ENCODE assay signal across 1 cellular context in the genomic region with DNA sequence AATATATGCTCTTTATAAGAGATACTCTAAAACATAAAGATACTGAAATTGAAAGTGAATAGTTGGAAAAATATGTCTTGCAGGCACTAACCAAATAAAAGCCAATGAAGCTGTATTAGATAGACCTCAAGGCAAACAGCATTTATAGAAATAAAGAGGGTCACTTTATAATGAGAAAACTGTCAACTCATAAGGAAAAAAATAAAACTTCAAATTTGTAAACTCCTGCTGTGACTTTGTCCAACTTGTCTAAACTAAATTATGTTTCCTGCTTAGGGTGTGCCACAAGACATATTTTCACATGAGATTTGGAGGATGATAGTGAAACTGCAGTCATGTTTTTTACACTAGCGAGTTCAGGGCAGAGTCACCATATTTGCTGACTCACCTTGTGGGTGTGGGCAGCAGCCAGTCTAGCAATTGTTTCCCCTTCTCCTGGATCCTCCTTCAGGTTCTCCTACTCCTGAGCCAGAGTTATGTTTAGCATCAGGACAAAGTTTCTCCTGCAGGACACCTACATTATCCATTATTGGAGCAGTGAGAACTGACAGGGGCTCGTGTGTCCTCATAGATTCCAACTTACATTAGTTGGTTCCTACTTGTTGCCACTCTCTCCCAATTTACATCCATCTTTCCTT.
TF ChIP-seq lines count a peak whose summit lies in the region.

No MANE protein-coding gene starts in this region.

TF ChIP-seq in K562, 482 proteins besides CTCF, POLR2A, EP300 and RAD21 (continued from another document and continues in another):
- TF ChIP-seq NR2F6 (CRISPR knock-in tag; IDR thresholded peaks at IDR 0.05) = no peak
- TF ChIP-seq, protein P1, sequence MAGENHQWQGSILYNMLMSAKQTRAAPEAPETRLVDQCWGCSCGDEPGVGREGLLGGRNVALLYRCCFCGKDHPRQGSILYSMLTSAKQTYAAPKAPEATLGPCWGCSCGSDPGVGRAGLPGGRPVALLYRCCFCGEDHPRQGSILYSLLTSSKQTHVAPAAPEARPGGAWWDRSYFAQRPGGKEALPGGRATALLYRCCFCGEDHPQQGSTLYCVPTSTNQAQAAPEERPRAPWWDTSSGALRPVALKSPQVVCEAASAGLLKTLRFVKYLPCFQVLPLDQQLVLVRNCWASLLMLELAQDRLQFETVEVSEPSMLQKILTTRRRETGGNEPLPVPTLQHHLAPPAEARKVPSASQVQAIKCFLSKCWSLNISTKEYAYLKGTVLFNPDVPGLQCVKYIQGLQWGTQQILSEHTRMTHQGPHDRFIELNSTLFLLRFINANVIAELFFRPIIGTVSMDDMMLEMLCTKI (IDR thresholded peaks at IDR 0.05; ENCODE audit: partially characterized antibody) = no peak
- no peak for TF ChIP-seq U2AF2 (optimal IDR thresholded peaks at IDR 0.05; ENCODE audit: low read depth, low read length)
- peak; percentile 46; the same call in 1 of the 2 replicates for TF ChIP-seq KLF1 (tag; IDR thresholded peaks at IDR 0.05)
- TF ChIP-seq ARNT (IDR thresholded peaks at IDR 0.05) = no peak; a peak in 1 of 4 replicates
- TF ChIP-seq SOX6 (IDR thresholded peaks at IDR 0.05) = peak; percentile 91
- TF ChIP-seq, protein P2, sequence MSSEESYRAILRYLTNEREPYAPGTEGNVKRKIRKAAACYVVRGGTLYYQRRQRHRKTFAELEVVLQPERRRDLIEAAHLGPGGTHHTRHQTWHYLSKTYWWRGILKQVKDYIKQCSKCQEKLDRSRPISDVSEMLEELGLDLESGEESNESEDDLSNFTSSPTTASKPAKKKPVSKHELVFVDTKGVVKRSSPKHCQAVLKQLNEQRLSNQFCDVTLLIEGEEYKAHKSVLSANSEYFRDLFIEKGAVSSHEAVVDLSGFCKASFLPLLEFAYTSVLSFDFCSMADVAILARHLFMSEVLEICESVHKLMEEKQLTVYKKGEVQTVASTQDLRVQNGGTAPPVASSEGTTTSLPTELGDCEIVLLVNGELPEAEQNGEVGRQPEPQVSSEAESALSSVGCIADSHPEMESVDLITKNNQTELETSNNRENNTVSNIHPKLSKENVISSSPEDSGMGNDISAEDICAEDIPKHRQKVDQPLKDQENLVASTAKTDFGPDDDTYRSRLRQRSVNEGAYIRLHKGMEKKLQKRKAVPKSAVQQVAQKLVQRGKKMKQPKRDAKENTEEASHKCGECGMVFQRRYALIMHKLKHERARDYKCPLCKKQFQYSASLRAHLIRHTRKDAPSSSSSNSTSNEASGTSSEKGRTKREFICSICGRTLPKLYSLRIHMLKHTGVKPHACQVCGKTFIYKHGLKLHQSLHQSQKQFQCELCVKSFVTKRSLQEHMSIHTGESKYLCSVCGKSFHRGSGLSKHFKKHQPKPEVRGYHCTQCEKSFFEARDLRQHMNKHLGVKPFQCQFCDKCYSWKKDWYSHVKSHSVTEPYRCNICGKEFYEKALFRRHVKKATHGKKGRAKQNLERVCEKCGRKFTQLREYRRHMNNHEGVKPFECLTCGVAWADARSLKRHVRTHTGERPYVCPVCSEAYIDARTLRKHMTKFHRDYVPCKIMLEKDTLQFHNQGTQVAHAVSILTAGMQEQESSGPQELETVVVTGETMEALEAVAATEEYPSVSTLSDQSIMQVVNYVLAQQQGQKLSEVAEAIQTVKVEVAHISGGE (CRISPR knock-in tag; IDR thresholded peaks at IDR 0.05) = peak in 1 of 3 experiments; percentile 67; a peak in 1 of 6 replicates
- TF ChIP-seq, protein P3, sequence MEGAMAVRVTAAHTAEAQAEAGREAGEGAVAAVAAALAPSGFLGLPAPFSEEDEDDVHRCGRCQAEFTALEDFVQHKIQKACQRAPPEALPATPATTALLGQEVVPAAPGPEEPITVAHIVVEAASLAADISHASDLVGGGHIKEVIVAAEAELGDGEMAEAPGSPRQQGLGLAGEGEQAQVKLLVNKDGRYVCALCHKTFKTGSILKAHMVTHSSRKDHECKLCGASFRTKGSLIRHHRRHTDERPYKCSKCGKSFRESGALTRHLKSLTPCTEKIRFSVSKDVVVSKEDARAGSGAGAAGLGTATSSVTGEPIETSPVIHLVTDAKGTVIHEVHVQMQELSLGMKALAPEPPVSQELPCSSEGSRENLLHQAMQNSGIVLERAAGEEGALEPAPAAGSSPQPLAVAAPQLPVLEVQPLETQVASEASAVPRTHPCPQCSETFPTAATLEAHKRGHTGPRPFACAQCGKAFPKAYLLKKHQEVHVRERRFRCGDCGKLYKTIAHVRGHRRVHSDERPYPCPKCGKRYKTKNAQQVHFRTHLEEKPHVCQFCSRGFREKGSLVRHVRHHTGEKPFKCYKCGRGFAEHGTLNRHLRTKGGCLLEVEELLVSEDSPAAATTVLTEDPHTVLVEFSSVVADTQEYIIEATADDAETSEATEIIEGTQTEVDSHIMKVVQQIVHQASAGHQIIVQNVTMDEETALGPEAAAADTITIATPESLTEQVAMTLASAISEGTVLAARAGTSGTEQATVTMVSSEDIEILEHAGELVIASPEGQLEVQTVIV (CRISPR knock-in tag; IDR thresholded peaks at IDR 0.05; ENCODE audit: borderline replicate concordance) = no peak
- no peak for TF ChIP-seq NCOA4 (IDR thresholded peaks at IDR 0.05; ENCODE audit: partially characterized antibody)
- TF ChIP-seq, protein P4, sequence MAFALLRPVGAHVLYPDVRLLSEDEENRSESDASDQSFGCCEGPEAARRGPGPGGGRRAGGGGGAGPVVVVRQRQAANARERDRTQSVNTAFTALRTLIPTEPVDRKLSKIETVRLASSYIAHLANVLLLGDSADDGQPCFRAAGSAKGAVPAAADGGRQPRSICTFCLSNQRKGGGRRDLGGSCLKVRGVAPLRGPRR (CRISPR knock-in tag; IDR thresholded peaks at IDR 0.05) = no peak
- TF ChIP-seq, protein P5, sequence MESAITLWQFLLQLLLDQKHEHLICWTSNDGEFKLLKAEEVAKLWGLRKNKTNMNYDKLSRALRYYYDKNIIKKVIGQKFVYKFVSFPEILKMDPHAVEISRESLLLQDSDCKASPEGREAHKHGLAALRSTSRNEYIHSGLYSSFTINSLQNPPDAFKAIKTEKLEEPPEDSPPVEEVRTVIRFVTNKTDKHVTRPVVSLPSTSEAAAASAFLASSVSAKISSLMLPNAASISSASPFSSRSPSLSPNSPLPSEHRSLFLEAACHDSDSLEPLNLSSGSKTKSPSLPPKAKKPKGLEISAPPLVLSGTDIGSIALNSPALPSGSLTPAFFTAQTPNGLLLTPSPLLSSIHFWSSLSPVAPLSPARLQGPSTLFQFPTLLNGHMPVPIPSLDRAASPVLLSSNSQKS (CRISPR knock-in tag; IDR thresholded peaks at IDR 0.05) = 0 out of 2 replicates have a peak, but pooled peaks have one; percentile 22
- TF ChIP-seq, protein P6, sequence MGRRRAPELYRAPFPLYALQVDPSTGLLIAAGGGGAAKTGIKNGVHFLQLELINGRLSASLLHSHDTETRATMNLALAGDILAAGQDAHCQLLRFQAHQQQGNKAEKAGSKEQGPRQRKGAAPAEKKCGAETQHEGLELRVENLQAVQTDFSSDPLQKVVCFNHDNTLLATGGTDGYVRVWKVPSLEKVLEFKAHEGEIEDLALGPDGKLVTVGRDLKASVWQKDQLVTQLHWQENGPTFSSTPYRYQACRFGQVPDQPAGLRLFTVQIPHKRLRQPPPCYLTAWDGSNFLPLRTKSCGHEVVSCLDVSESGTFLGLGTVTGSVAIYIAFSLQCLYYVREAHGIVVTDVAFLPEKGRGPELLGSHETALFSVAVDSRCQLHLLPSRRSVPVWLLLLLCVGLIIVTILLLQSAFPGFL (CRISPR knock-in tag; IDR thresholded peaks at IDR 0.05) = no peak
- TF ChIP-seq, protein P7, sequence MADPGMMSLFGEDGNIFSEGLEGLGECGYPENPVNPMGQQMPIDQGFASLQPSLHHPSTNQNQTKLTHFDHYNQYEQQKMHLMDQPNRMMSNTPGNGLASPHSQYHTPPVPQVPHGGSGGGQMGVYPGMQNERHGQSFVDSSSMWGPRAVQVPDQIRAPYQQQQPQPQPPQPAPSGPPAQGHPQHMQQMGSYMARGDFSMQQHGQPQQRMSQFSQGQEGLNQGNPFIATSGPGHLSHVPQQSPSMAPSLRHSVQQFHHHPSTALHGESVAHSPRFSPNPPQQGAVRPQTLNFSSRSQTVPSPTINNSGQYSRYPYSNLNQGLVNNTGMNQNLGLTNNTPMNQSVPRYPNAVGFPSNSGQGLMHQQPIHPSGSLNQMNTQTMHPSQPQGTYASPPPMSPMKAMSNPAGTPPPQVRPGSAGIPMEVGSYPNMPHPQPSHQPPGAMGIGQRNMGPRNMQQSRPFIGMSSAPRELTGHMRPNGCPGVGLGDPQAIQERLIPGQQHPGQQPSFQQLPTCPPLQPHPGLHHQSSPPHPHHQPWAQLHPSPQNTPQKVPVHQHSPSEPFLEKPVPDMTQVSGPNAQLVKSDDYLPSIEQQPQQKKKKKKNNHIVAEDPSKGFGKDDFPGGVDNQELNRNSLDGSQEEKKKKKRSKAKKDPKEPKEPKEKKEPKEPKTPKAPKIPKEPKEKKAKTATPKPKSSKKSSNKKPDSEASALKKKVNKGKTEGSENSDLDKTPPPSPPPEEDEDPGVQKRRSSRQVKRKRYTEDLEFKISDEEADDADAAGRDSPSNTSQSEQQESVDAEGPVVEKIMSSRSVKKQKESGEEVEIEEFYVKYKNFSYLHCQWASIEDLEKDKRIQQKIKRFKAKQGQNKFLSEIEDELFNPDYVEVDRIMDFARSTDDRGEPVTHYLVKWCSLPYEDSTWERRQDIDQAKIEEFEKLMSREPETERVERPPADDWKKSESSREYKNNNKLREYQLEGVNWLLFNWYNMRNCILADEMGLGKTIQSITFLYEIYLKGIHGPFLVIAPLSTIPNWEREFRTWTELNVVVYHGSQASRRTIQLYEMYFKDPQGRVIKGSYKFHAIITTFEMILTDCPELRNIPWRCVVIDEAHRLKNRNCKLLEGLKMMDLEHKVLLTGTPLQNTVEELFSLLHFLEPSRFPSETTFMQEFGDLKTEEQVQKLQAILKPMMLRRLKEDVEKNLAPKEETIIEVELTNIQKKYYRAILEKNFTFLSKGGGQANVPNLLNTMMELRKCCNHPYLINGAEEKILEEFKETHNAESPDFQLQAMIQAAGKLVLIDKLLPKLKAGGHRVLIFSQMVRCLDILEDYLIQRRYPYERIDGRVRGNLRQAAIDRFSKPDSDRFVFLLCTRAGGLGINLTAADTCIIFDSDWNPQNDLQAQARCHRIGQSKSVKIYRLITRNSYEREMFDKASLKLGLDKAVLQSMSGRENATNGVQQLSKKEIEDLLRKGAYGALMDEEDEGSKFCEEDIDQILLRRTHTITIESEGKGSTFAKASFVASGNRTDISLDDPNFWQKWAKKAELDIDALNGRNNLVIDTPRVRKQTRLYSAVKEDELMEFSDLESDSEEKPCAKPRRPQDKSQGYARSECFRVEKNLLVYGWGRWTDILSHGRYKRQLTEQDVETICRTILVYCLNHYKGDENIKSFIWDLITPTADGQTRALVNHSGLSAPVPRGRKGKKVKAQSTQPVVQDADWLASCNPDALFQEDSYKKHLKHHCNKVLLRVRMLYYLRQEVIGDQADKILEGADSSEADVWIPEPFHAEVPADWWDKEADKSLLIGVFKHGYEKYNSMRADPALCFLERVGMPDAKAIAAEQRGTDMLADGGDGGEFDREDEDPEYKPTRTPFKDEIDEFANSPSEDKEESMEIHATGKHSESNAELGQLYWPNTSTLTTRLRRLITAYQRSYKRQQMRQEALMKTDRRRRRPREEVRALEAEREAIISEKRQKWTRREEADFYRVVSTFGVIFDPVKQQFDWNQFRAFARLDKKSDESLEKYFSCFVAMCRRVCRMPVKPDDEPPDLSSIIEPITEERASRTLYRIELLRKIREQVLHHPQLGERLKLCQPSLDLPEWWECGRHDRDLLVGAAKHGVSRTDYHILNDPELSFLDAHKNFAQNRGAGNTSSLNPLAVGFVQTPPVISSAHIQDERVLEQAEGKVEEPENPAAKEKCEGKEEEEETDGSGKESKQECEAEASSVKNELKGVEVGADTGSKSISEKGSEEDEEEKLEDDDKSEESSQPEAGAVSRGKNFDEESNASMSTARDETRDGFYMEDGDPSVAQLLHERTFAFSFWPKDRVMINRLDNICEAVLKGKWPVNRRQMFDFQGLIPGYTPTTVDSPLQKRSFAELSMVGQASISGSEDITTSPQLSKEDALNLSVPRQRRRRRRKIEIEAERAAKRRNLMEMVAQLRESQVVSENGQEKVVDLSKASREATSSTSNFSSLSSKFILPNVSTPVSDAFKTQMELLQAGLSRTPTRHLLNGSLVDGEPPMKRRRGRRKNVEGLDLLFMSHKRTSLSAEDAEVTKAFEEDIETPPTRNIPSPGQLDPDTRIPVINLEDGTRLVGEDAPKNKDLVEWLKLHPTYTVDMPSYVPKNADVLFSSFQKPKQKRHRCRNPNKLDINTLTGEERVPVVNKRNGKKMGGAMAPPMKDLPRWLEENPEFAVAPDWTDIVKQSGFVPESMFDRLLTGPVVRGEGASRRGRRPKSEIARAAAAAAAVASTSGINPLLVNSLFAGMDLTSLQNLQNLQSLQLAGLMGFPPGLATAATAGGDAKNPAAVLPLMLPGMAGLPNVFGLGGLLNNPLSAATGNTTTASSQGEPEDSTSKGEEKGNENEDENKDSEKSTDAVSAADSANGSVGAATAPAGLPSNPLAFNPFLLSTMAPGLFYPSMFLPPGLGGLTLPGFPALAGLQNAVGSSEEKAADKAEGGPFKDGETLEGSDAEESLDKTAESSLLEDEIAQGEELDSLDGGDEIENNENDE (IDR thresholded peaks at IDR 0.05; ENCODE audit: low read depth, low read length) = no peak
- TF ChIP-seq NCOA6 (IDR thresholded peaks at IDR 0.05) = 0 out of 2 replicates have a peak, but pooled peaks have one; percentile 23
- peak; percentile 83 for TF ChIP-seq BRD9 (IDR thresholded peaks at IDR 0.05; ENCODE audit: low read depth, partially characterized antibody)
- TF ChIP-seq BCL6 (CRISPR knock-in tag; IDR thresholded peaks at IDR 0.05) = no peak
- no peak for TF ChIP-seq ZC3H4 (CRISPR knock-in tag; IDR thresholded peaks at IDR 0.05; ENCODE audit: borderline replicate concordance)
- TF ChIP-seq, protein P8, sequence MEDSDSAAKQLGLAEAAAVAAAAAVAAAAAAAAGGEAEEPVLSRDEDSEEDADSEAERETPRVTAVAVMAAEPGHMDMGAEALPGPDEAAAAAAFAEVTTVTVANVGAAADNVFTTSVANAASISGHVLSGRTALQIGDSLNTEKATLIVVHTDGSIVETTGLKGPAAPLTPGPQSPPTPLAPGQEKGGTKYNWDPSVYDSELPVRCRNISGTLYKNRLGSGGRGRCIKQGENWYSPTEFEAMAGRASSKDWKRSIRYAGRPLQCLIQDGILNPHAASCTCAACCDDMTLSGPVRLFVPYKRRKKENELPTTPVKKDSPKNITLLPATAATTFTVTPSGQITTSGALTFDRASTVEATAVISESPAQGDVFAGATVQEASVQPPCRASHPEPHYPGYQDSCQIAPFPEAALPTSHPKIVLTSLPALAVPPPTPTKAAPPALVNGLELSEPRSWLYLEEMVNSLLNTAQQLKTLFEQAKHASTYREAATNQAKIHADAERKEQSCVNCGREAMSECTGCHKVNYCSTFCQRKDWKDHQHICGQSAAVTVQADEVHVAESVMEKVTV (CRISPR knock-in tag; IDR thresholded peaks at IDR 0.05) = no peak; the same call in 1 of the 2 replicates
- TF ChIP-seq PCBP2 (IDR thresholded peaks at IDR 0.05; ENCODE audit: low read depth, low read length, poor library complexity, severe bottlenecking) = no peak
- peak; percentile 42; the same call in 1 of the 2 replicates for TF ChIP-seq NFIC (IDR thresholded peaks at IDR 0.05)
- TF ChIP-seq, protein P9, sequence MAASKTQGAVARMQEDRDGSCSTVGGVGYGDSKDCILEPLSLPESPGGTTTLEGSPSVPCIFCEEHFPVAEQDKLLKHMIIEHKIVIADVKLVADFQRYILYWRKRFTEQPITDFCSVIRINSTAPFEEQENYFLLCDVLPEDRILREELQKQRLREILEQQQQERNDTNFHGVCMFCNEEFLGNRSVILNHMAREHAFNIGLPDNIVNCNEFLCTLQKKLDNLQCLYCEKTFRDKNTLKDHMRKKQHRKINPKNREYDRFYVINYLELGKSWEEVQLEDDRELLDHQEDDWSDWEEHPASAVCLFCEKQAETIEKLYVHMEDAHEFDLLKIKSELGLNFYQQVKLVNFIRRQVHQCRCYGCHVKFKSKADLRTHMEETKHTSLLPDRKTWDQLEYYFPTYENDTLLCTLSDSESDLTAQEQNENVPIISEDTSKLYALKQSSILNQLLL (CRISPR knock-in tag; IDR thresholded peaks at IDR 0.05; ENCODE audit: borderline replicate concordance) = no peak
- no peak for TF ChIP-seq ZNF347 (CRISPR knock-in tag; IDR thresholded peaks at IDR 0.05; ENCODE audit: low read depth)
